Comparison of ENCODE assay signal across 9 cellular contexts in the genomic region with DNA sequence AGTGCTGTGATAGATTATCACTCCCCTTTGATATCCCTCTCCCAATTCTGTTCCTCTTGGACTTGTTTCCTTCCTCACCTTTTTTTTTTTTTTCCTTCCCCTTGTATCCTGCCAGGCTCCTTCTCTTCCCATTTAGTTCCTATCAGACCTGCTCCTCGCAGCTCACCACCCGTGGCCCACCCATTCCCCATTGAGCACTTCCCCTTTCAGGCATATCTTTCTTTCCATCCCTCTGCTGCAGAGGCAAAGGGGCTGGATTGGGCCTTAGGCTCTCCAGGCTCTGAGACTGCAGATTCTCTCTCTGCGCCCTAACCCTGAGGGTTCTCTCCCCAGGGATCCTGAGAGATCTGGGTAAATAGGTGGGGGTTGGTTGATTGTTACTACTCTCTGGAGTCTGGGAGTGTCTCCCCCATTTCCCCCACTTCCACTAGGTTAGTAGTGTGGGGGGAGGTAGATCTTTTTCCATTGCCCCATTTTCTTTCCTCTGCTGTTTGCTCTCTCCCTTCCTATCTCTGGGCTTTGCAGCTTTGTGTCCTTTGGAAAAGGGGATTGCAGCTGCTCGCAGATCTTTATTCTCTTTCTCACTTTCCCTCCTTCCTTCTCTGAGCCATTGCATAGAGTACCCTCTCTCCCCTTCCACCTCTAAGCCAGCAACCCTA. TPM values are rescaled to one million over a fixed set of nuclear protein-coding genes. Genes with fewer than 3 reads are reported as not detected.
DNase-seq lines count a peak whose midpoint lies in the region; ATAC-seq and TF ChIP-seq lines count a peak whose summit lies in the region.
"Had no signal": no experiment of that assay in that cellular context is flagged by ENCODE, and none has a peak within 500 bp of the region (broad histone marks: within the 10 kb centered on the region; RNA-seq: fewer than 3 reads in every experiment).

No MANE protein-coding gene starts in this region.

- no peak overlapping the region for H2AFZ ChIP-seq in SU-DHL-6 (ENCODE audit: low read depth, low read length, severe bottlenecking)

- TF ChIP-seq POLR2A in suprapubic skin (IDR thresholded peaks at IDR 0.05), result no peak

- peaks cover 14% of the 10 kb centered on the region; the same call in 1 of the 2 replicates for H4K20me1 ChIP-seq in SU-DHL-6 (ENCODE audit: low read depth, low read length)

- peaks cover 71% of the 10 kb centered on the region for H3K4me1 ChIP-seq in suprapubic skin

- H3K4me3 ChIP-seq in SU-DHL-6 (ENCODE audit: insufficient read depth, low read length, poor library complexity, severe bottlenecking) (peak overlapping the region; percentile 70), iPS-11a (ENCODE audit: low read depth, low read length) (peak overlapping the region; percentile 27), suprapubic skin (peak overlapping the region; percentile 91)

- WGBS in suprapubic skin, result 39% methylated on average over 4 of the region's 4 CpGs

- peaks cover under 1% of the 10 kb centered on the region for H3F3A ChIP-seq in SU-DHL-6 (ENCODE audit: insufficient read depth)

- H3K27ac ChIP-seq in SU-DHL-6 (ENCODE audit: low read depth, low read length) (no peak overlapping the region), suprapubic skin (peak overlapping the region; percentile 98)

- peak overlapping the region; percentile 77 for H3K9ac ChIP-seq in SU-DHL-6 (ENCODE audit: low read length)

- no peak for TF ChIP-seq EP300 in suprapubic skin (IDR thresholded peaks at IDR 0.05)

- H3K9me2 ChIP-seq in SU-DHL-6 (replicated peaks; ENCODE audit: insufficient read depth, low read length), result no peaks in the 10 kb centered on the region

- no peaks in the 10 kb centered on the region for H3K9me3 ChIP-seq in SU-DHL-6 (ENCODE audit: insufficient read depth, low read length)
- H3K9me3 ChIP-seq in suprapubic skin, result no peaks in the 10 kb centered on the region

- TF ChIP-seq CTCF in SU-DHL-6 (IDR thresholded peaks at IDR 0.05; ENCODE audit: insufficient read depth, low read length, poor library complexity, severe bottlenecking) (no peak), suprapubic skin (IDR thresholded peaks at IDR 0.05) (no peak)

- DNase-seq in NCI-H1436 (lab: John Stamatoyannopoulos, UW), result peak; percentile 14
- no peak for DNase-seq in NCI-H1436 treated with DMSO at 0.1 percent for 48 hours (lab: John Stamatoyannopoulos, UW)
- DNase-seq in suprapubic skin (ENCODE audit: low spot score in 2 of 2), result peak; percentile 26 to 40
- DNase-seq in mucosa of gallbladder (ENCODE audit: low spot score), result no peak
- DNase-seq in stimulated activated CD4-positive, alpha-beta T cell treated with anti-CD3 and anti-CD28 coated beads, Interleukin-4, amount 100 ng/mL, for 1 hour, result no peak
- DNase-seq: NCI-H2171 treated with DMSO at 0.1 percent for 48 hours had no signal

- peaks cover 68% of the 10 kb centered on the region for H3K79me2 ChIP-seq in SU-DHL-6 (ENCODE audit: insufficient read depth, low read length)

- no peak for ATAC-seq in HG03159 (IDR thresholded peaks at IDR 0.05; ENCODE audit: unreplicated experiment)

- H3K27me3 ChIP-seq in SU-DHL-6 (ENCODE audit: low read length) (no peaks in the 10 kb centered on the region), suprapubic skin (no peaks in the 10 kb centered on the region)

- H3K36me3 ChIP-seq in SU-DHL-6 (ENCODE audit: low read length), result no peaks in the 10 kb centered on the region
- H3K36me3 ChIP-seq in suprapubic skin, result no peaks in the 10 kb centered on the region

- H3K4me2 ChIP-seq in SU-DHL-6 (ENCODE audit: low read depth, low read length, poor library complexity, severe bottlenecking), result peak overlapping the region; percentile 71

RNA-seq across cellular contexts. Expression of a gene that starts 2.3 kb away (rescaled TPM):
- 10 to 100 TPM; 33.9 to 54.2 (median 46.5) TPM for total RNA-seq in suprapubic skin
- 60.1 TPM for total RNA-seq in mucosa of gallbladder

RNA-seq across cellular contexts. Expression of a gene that starts 12.5 kb away (rescaled TPM):
- total RNA-seq in suprapubic skin, result 10 to 100 TPM; 50.6 to 93.3 (median 75.0) TPM
- 125 TPM for total RNA-seq in mucosa of gallbladder

Comparison
In these comparisons a context has a peak if more than half of its experiments do, and no peak if none do; other contexts are left out.
1. DNase-seq: peak in NCI-H1436 (single experiment) and suprapubic skin (2 of 2); none in NCI-H1436 treated with DMSO at 0.1 percent for 48 hours (single experiment), mucosa of gallbladder (single experiment) and stimulated activated CD4-positive, alpha-beta T cell treated with anti-CD3 and anti-CD28 coated beads, Interleukin-4, amount 100 ng/mL, for 1 hour (single experiment).
2. H3K4me3 ChIP-seq: peak in every context shown above with its lines; median percentile 91 in suprapubic skin; 70 in SU-DHL-6; 27 in iPS-11a.